In genomic region chr6:116238083-116238482, GRCh38 we compare ENCODE assay signal across 26 cellular contexts.
"Had no signal": no experiment of that assay in that cellular context is flagged by ENCODE, and none has a peak within 500 bp of the region (broad histone marks: within the 10 kb centered on the region; RNA-seq: fewer than 3 reads in every experiment).

No MANE protein-coding gene starts in this region.

- ATAC-seq: activated CD4-positive, alpha-beta T cell treated with anti-CD3 and anti-CD28 coated beads for 36 hours; activated T-cell treated with anti-CD3 and anti-CD28 coated beads, Interleukin-2, amount 50 U/mL, for 72 hours; left lung; lower lobe of right lung; natural killer cell; sciatic nerve; stimulated activated memory B cell treated with anti-CD40 and anti-IgM and Interleukin-4, amounts not matched to agents 10 μg/mL and 1 μg/mL and 100 μg/mL, for 72 hours; upper lobe of right lung had no signal

- H3K9ac ChIP-seq: neural progenitor cell had no signal

- H3K27ac Mint-ChIP-seq: activated CD4-positive, alpha-beta T cell treated with anti-CD3 and anti-CD28 coated beads for 36 hours; activated naive CD8-positive, alpha-beta T cell; activated T-cell treated with anti-CD3 and anti-CD28 coated beads, Interleukin-2, amount 50 U/mL, for 72 hours; natural killer cell; neural progenitor cell; progenitor cell of endocrine pancreas; stimulated activated memory B cell treated with anti-CD40 and anti-IgM and Interleukin-4, amounts not matched to agents 10 μg/mL and 1 μg/mL and 100 μg/mL, for 72 hours had no signal

- H3K4me1 ChIP-seq: adrenal gland, ascending aorta, left lung, lower lobe of right lung, neural progenitor cell, suprapubic skin, tibial artery, upper lobe of right lung had no signal

- H3K27me3 ChIP-seq: adrenal gland, ascending aorta, brain microvascular endothelial cell, left lung, neural progenitor cell, suprapubic skin, tibial artery, upper lobe of right lung had no signal

- H3K4me1 Mint-ChIP-seq: activated CD4-positive, alpha-beta T cell treated with anti-CD3 and anti-CD28 coated beads for 36 hours; natural killer cell; neural progenitor cell; stimulated activated memory B cell treated with anti-CD40 and anti-IgM and Interleukin-4, amounts not matched to agents 10 μg/mL and 1 μg/mL and 100 μg/mL, for 72 hours had no signal

- H3K36me3 ChIP-seq: brain microvascular endothelial cell had no signal

- H3K27ac ChIP-seq: adrenal gland, ascending aorta, brain microvascular endothelial cell, left lung, lower lobe of right lung, neural progenitor cell, skin epidermis, suprapubic skin, tibial artery, upper lobe of right lung had no signal

- DNase-seq: activated CD4-positive, alpha-beta T cell treated with anti-CD3 and anti-CD28 coated beads for 36 hours; activated CD4-positive, alpha-beta T cell treated with anti-CD3 and anti-CD28 coated beads, Interleukin-2, amount 50 U/mL, for 4 hours; activated CD4-positive, CD25-positive, alpha-beta regulatory T cell; activated naive CD4-positive, alpha-beta T cell treated with Interleukin-2 at 50 U/mL for 16 hours; activated T-cell treated with anti-CD3 and anti-CD28 coated beads for 4 hours; activated T-cell treated with anti-CD3 and anti-CD28 coated beads, Interleukin-2, amount 50 U/mL, for 72 hours; adrenal gland; brain microvascular endothelial cell; caudate nucleus; dermis blood vessel endothelial cell; effector CD4-positive, alpha-beta T cell; left lung; lower lobe of right lung; mesendoderm; natural killer cell; stimulated activated CD4-positive, alpha-beta T cell treated with anti-CD3 and anti-CD28 coated beads, Interleukin-4, amount 100 ng/mL, for 24 hours; tibial artery; upper lobe of right lung had no signal

- H2AFZ ChIP-seq: neural progenitor cell had no signal

- H3K4me3 ChIP-seq: adrenal gland, ascending aorta, left lung, lower lobe of right lung, neural progenitor cell, skin epidermis, suprapubic skin, tibial artery, upper lobe of right lung had no signal

- H3K9me3 ChIP-seq: adrenal gland, ascending aorta, left lung, lower lobe of right lung, suprapubic skin, tibial artery, upper lobe of right lung had no signal

- H3K9me3 Mint-ChIP-seq: activated T-cell treated with anti-CD3 and anti-CD28 coated beads, Interleukin-2, amount 50 U/mL, for 72 hours; natural killer cell; neural progenitor cell; stimulated activated memory B cell treated with anti-CD40 and anti-IgM and Interleukin-4, amounts not matched to agents 10 μg/mL and 1 μg/mL and 100 μg/mL, for 72 hours had no signal

- H3K4me3 Mint-ChIP-seq: activated CD4-positive, alpha-beta T cell treated with anti-CD3 and anti-CD28 coated beads for 36 hours; activated naive CD8-positive, alpha-beta T cell; activated T-cell treated with anti-CD3 and anti-CD28 coated beads, Interleukin-2, amount 50 U/mL, for 72 hours; natural killer cell; neural progenitor cell; stimulated activated memory B cell treated with anti-CD40 and anti-IgM and Interleukin-4, amounts not matched to agents 10 μg/mL and 1 μg/mL and 100 μg/mL, for 72 hours had no signal

- H3K27me3 Mint-ChIP-seq: activated CD4-positive, alpha-beta T cell treated with anti-CD3 and anti-CD28 coated beads for 36 hours; activated naive CD8-positive, alpha-beta T cell; progenitor cell of endocrine pancreas; stimulated activated memory B cell treated with anti-CD40 and anti-IgM and Interleukin-4, amounts not matched to agents 10 μg/mL and 1 μg/mL and 100 μg/mL, for 72 hours had no signal

- H3K4me2 ChIP-seq: neural progenitor cell had no signal

- H3K36me3 Mint-ChIP-seq: natural killer cell had no signal
